ENCODE assay signal across 1 cellular context in the genomic region with DNA sequence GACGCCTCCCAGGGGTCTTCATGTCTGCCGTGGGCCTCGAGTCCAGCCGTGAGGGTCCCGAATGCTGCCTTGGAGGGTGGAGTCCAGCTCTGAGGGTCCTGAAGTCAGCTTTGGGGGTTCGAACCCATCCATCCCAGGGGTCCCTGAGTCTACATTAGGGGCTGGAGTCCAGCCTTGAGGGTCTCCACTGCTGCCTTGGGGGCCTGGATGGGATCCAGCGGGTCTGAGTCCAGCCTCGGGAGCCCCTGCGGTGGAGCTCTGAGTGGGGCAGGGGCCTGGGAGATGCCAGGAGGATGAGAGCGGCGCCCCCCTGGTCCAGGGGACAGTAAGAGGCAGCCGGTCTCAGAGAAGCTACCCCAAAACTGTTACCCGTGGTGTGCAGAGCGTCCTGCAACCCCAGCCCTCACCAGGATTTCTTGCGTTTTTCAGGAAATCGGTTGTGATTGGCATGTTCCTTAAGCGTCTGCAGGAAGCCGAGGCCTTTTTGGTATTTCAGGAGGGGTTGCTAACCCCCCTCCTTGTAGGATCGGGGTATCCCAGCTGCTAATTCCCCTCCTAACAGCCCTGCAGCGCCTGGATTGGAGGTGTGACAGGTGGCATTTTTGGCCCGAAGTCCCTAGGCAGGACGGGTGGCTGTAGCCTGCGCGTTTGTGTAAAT.
TF ChIP-seq lines count a peak whose summit lies in the region.

No MANE protein-coding gene starts in this region.

TF ChIP-seq in SK-N-SH, 30 proteins besides CTCF, POLR2A, EP300 and RAD21 (continued from another document):
- TF ChIP-seq, protein P1, sequence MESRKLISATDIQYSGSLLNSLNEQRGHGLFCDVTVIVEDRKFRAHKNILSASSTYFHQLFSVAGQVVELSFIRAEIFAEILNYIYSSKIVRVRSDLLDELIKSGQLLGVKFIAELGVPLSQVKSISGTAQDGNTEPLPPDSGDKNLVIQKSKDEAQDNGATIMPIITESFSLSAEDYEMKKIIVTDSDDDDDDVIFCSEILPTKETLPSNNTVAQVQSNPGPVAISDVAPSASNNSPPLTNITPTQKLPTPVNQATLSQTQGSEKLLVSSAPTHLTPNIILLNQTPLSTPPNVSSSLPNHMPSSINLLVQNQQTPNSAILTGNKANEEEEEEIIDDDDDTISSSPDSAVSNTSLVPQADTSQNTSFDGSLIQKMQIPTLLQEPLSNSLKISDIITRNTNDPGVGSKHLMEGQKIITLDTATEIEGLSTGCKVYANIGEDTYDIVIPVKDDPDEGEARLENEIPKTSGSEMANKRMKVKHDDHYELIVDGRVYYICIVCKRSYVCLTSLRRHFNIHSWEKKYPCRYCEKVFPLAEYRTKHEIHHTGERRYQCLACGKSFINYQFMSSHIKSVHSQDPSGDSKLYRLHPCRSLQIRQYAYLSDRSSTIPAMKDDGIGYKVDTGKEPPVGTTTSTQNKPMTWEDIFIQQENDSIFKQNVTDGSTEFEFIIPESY (IDR thresholded peaks at IDR 0.05; ENCODE audit: borderline replicate concordance, low read depth) = no peak
- TF ChIP-seq RXRA (IDR thresholded peaks at IDR 0.05; ENCODE audit: borderline replicate concordance, low read depth) (no peak), TCF12 (IDR thresholded peaks at IDR 0.05) (no peak), ELF1 (IDR thresholded peaks at IDR 0.05) (no peak), SMC3 (IDR thresholded peaks at IDR 0.05; ENCODE audit: low read depth, low read length) (no peak), JUND (IDR thresholded peaks at IDR 0.05) (no peak), POLR2AphosphoS5 (IDR thresholded peaks at IDR 0.05; ENCODE audit: low read depth, low read length) (no peak), GATA2 (CRISPR knock-in tag; IDR thresholded peaks at IDR 0.05) (no peak), CHD2 (IDR thresholded peaks at IDR 0.05; ENCODE audit: low read length, partially characterized antibody) (no peak)
- TF ChIP-seq, protein P2, sequence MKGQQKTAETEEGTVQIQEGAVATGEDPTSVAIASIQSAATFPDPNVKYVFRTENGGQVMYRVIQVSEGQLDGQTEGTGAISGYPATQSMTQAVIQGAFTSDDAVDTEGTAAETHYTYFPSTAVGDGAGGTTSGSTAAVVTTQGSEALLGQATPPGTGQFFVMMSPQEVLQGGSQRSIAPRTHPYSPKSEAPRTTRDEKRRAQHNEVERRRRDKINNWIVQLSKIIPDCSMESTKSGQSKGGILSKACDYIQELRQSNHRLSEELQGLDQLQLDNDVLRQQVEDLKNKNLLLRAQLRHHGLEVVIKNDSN (IDR thresholded peaks at IDR 0.05; ENCODE audit: borderline replicate concordance, low read depth) = no peak
- TF ChIP-seq, protein P3, sequence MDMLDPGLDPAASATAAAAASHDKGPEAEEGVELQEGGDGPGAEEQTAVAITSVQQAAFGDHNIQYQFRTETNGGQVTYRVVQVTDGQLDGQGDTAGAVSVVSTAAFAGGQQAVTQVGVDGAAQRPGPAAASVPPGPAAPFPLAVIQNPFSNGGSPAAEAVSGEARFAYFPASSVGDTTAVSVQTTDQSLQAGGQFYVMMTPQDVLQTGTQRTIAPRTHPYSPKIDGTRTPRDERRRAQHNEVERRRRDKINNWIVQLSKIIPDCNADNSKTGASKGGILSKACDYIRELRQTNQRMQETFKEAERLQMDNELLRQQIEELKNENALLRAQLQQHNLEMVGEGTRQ (IDR thresholded peaks at IDR 0.05; ENCODE audit: borderline replicate concordance, low read depth, low read length) = no peak
- TF ChIP-seq, protein P4, sequence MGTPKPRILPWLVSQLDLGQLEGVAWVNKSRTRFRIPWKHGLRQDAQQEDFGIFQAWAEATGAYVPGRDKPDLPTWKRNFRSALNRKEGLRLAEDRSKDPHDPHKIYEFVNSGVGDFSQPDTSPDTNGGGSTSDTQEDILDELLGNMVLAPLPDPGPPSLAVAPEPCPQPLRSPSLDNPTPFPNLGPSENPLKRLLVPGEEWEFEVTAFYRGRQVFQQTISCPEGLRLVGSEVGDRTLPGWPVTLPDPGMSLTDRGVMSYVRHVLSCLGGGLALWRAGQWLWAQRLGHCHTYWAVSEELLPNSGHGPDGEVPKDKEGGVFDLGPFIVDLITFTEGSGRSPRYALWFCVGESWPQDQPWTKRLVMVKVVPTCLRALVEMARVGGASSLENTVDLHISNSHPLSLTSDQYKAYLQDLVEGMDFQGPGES (IDR thresholded peaks at IDR 0.05; ENCODE audit: low read depth, low read length) = no peak
TF ChIP-seq in SK-N-SH: peak in this region for 0.
